In genomic region chr10:30804478-30805055, GRCh38 we compare ENCODE assay signal across 18 cellular contexts.
DNase-seq lines count a peak whose midpoint lies in the region; ATAC-seq and TF ChIP-seq lines count a peak whose summit lies in the region.
"Had no signal": no experiment of that assay in that cellular context is flagged by ENCODE, and none has a peak within 500 bp of the region (broad histone marks: within the 10 kb centered on the region; RNA-seq: fewer than 3 reads in every experiment).

No MANE protein-coding gene starts in this region.

- H3K9me3 Mint-ChIP-seq in activated T-helper 17 cell treated with anti-CD3 and anti-CD28 coated beads, Interleukin-2, amount 50 U/mL, for 72 hours, result no peaks in the 10 kb centered on the region
- H3K9me3 Mint-ChIP-seq in activated T-cell treated with anti-CD3 and anti-CD28 coated beads, Interleukin-2, amount 50 U/mL, for 24 hours, result no peaks in the 10 kb centered on the region

- no peaks in the 10 kb centered on the region for H3K36me3 ChIP-seq in rectal smooth muscle tissue (ENCODE audit: control insufficient read depth, insufficient read depth, low read length)

- TF ChIP-seq CTCF in AG09309 (IDR thresholded peaks at IDR 0.05; ENCODE audit: control insufficient read depth, insufficient read depth, low read depth, low read length, missing control alignments), result no peak

- peak overlapping the region; percentile 34 for H3K27ac Mint-ChIP-seq in activated T-helper 17 cell treated with anti-CD3 and anti-CD28 coated beads, Interleukin-2, amount 50 U/mL, for 72 hours
- H3K27ac Mint-ChIP-seq in T-helper 17 cell, result no peak overlapping the region
- no peak overlapping the region for H3K27ac Mint-ChIP-seq in activated T-cell treated with anti-CD3 and anti-CD28 coated beads, Interleukin-2, amount 50 U/mL, for 24 hours

- H3K4me3 Mint-ChIP-seq in activated T-helper 17 cell treated with anti-CD3 and anti-CD28 coated beads, Interleukin-2, amount 50 U/mL, for 72 hours, result no peak overlapping the region
- no peak overlapping the region for H3K4me3 Mint-ChIP-seq in T-helper 17 cell
- no peak overlapping the region for H3K4me3 Mint-ChIP-seq in activated T-cell treated with anti-CD3 and anti-CD28 coated beads, Interleukin-2, amount 50 U/mL, for 24 hours

- H3K9me3 ChIP-seq in T-helper 17 cell (ENCODE audit: control insufficient read depth, low read length, poor library complexity, severe bottlenecking), result no peaks in the 10 kb centered on the region
- H3K9me3 ChIP-seq: testis had no signal

- no peak overlapping the region for H3K4me3 ChIP-seq in AG09309 (ENCODE audit: control insufficient read depth, low read depth, low read length)
- no peak overlapping the region for H3K4me3 ChIP-seq in rectal smooth muscle tissue (ENCODE audit: low read length)
- H3K4me3 ChIP-seq: testis had no signal

- H3K4me1 ChIP-seq in rectal smooth muscle tissue (ENCODE audit: control insufficient read depth, insufficient read depth, low read length), result peaks cover 19% of the 10 kb centered on the region
- H3K4me1 ChIP-seq: parathyroid adenoma had no signal

- H3K9ac ChIP-seq in rectal smooth muscle tissue (ENCODE audit: low read length), result no peak overlapping the region
- H3K9ac ChIP-seq: parathyroid adenoma had no signal

- DNase-seq in AG09309 (ENCODE audit: low read depth), result peak; percentile 95
- DNase-seq in left cardiac atrium, result peak; percentile 65
- no peak for DNase-seq in T-helper 17 cell
- DNase-seq in activated T-cell treated with anti-CD3 and anti-CD28 coated beads, Interleukin-2, amount 50 U/mL, for 24 hours, result no peak
- DNase-seq: activated CD4-positive, alpha-beta T cell treated with anti-CD3 and anti-CD28 coated beads for 48 hours; activated gamma-delta T cell treated with Interleukin-2 at 50 U/mL for 16 hours; cerebellar nuclear complex; DMS53; KG1; NCI-H2029 treated with DMSO at 0.1 percent for 48 hours; SW 1271 had no signal

- peaks cover 9% of the 10 kb centered on the region for H3K4me1 Mint-ChIP-seq in activated T-helper 17 cell treated with anti-CD3 and anti-CD28 coated beads, Interleukin-2, amount 50 U/mL, for 72 hours
- peaks cover 8% of the 10 kb centered on the region for H3K4me1 Mint-ChIP-seq in T-helper 17 cell
- H3K4me1 Mint-ChIP-seq in activated T-cell treated with anti-CD3 and anti-CD28 coated beads, Interleukin-2, amount 50 U/mL, for 24 hours (ENCODE audit: low read depth), result peaks cover 7% of the 10 kb centered on the region

- no peaks in the 10 kb centered on the region for H3K36me3 Mint-ChIP-seq in activated T-helper 17 cell treated with anti-CD3 and anti-CD28 coated beads, Interleukin-2, amount 50 U/mL, for 72 hours (ENCODE audit: low read depth)
- peaks cover 3% of the 10 kb centered on the region for H3K36me3 Mint-ChIP-seq in T-helper 17 cell (ENCODE audit: low read depth)
- no peaks in the 10 kb centered on the region for H3K36me3 Mint-ChIP-seq in activated T-cell treated with anti-CD3 and anti-CD28 coated beads, Interleukin-2, amount 50 U/mL, for 24 hours (ENCODE audit: low read depth)

- peak overlapping the region; percentile 89 for H3K27ac ChIP-seq in rectal smooth muscle tissue (ENCODE audit: low read depth, low read length)
- H3K27ac ChIP-seq: foreskin keratinocyte, parathyroid adenoma had no signal

- H3K27me3 ChIP-seq in rectal smooth muscle tissue (ENCODE audit: control insufficient read depth, insufficient read depth, low read length), result no peaks in the 10 kb centered on the region
- H3K27me3 ChIP-seq: foreskin keratinocyte, testis had no signal

- ATAC-seq in activated T-helper 17 cell treated with anti-CD3 and anti-CD28 coated beads, Interleukin-2, amount 50 U/mL, for 72 hours (replicated peaks), result no peak
- ATAC-seq in left cardiac atrium (peak; percentile 63 to 84), GM19023 (IDR thresholded peaks at IDR 0.05; ENCODE audit: unreplicated experiment) (no peak), T-helper 17 cell (no peak), GM19324 (IDR thresholded peaks at IDR 0.05; ENCODE audit: low FRiP score, unreplicated experiment) (no peak)

- intact Hi-C loops in left cardiac atrium (cut with DNase I), result no loop called here

- H3K27me3 Mint-ChIP-seq in activated T-helper 17 cell treated with anti-CD3 and anti-CD28 coated beads, Interleukin-2, amount 50 U/mL, for 72 hours, result no peaks in the 10 kb centered on the region
- peaks cover 10% of the 10 kb centered on the region for H3K27me3 Mint-ChIP-seq in T-helper 17 cell
- H3K27me3 Mint-ChIP-seq in activated T-cell treated with anti-CD3 and anti-CD28 coated beads, Interleukin-2, amount 50 U/mL, for 24 hours, result no peaks in the 10 kb centered on the region

Comparison
In these comparisons a context has a peak if more than half of its experiments do, and no peak if none do; other contexts are left out.
1. DNase-seq: peak in AG09309 (single experiment) and left cardiac atrium (single experiment); none in T-helper 17 cell (0 of 3) and activated T-cell treated with anti-CD3 and anti-CD28 coated beads, Interleukin-2, amount 50 U/mL, for 24 hours (single experiment).
2. ATAC-seq: peak in left cardiac atrium (2 of 2); none in activated T-helper 17 cell treated with anti-CD3 and anti-CD28 coated beads, Interleukin-2, amount 50 U/mL, for 72 hours (single experiment), GM19023 (single experiment), T-helper 17 cell (single experiment) and GM19324 (single experiment).